In the genomic region with DNA sequence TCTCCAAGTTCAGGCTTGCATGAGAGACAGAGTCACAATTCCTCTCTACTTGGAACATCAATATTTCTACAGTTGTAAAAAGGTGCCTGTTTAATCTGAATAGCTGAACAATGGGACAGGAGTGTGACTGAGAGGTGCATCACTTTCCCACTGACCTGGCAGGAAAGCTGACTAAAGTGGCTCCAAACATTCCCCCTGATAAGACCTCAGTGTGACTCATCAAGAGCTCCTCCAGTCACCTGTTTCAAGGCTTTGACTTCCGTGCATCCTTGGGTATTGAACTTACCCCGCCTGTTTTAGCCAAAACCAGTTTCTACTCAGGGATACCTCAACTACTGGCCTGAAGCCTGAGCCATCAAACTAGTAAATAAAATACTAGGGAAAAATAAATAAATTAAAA, we compare ENCODE assay signal across 33 cellular contexts.
"Had no signal": no experiment of that assay in that cellular context is flagged by ENCODE, and none has a peak within 500 bp of the region (broad histone marks: within the 10 kb centered on the region; RNA-seq: fewer than 3 reads in every experiment).

No MANE protein-coding gene starts in this region.

- ATAC-seq: activated CD4-positive, CD25-positive, alpha-beta regulatory T cell treated with anti-CD3 and anti-CD28 coated beads, Interleukin-2, amount 50 U/mL, for 24 hours; activated CD8-positive, alpha-beta T cell treated with anti-CD3 and anti-CD28 coated beads for 36 hours; activated naive CD8-positive, alpha-beta T cell treated with anti-CD3 and anti-CD28 coated beads, Interleukin-2, amount 50 U/mL, for 24 hours; activated T-cell treated with anti-CD3 and anti-CD28 coated beads, Interleukin-2, amount 50 U/mL, for 4 hours; activated T-helper 17 cell treated with anti-CD3 and anti-CD28 coated beads, Interleukin-2, amount 50 U/mL, for 72 hours; body of pancreas; effector memory CD8-positive, alpha-beta T cell; gastroesophageal sphincter; T-helper 17 cell had no signal

- H3K36me3 ChIP-seq: adrenal gland, esophagus squamous epithelium, gastroesophageal sphincter, WERI-Rb-1 had no signal

- H3K4me3 ChIP-seq: adrenal gland, body of pancreas, esophagus squamous epithelium, gastroesophageal sphincter had no signal

- H3K4me3 Mint-ChIP-seq: activated B cell treated with CpG ODN at 0.5 μM for 24 hours; activated CD8-positive, alpha-beta T cell treated with anti-CD3 and anti-CD28 coated beads for 36 hours; activated naive CD4-positive, alpha-beta T cell treated with anti-CD3 and anti-CD28 coated beads for 36 hours; activated naive CD4-positive, alpha-beta T cell treated with anti-CD3 and anti-CD28 coated beads, Interleukin-2, amount 50 U/mL, for 24 hours; activated naive CD8-positive, alpha-beta T cell treated with anti-CD3 and anti-CD28 coated beads for 36 hours; activated naive CD8-positive, alpha-beta T cell treated with anti-CD3 and anti-CD28 coated beads, Interleukin-2, amount 50 U/mL, for 24 hours; activated T-cell treated with anti-CD3 and anti-CD28 coated beads, Interleukin-2, amount 50 U/mL, for 4 hours; activated T-helper 17 cell treated with anti-CD3 and anti-CD28 coated beads, Interleukin-2, amount 50 U/mL, for 72 hours; effector memory CD8-positive, alpha-beta T cell; T-helper 17 cell; T-helper 2 cell treated with Interferon-gamma antibody and Interleukin-4, amounts not matched to agents 5 μg/mL and 100 μg/mL, for 36 hours had no signal

- H3K27ac Mint-ChIP-seq: activated B cell treated with CpG ODN at 0.5 μM for 24 hours; activated CD8-positive, alpha-beta T cell treated with anti-CD3 and anti-CD28 coated beads for 36 hours; activated naive CD4-positive, alpha-beta T cell treated with anti-CD3 and anti-CD28 coated beads for 36 hours; activated naive CD4-positive, alpha-beta T cell treated with anti-CD3 and anti-CD28 coated beads, Interleukin-2, amount 50 U/mL, for 24 hours; activated naive CD8-positive, alpha-beta T cell treated with anti-CD3 and anti-CD28 coated beads for 36 hours; activated naive CD8-positive, alpha-beta T cell treated with anti-CD3 and anti-CD28 coated beads, Interleukin-2, amount 50 U/mL, for 24 hours; activated T-helper 17 cell treated with anti-CD3 and anti-CD28 coated beads, Interleukin-2, amount 50 U/mL, for 72 hours; effector memory CD8-positive, alpha-beta T cell; T-helper 17 cell; T-helper 2 cell treated with Interferon-gamma antibody and Interleukin-4, amounts not matched to agents 5 μg/mL and 100 μg/mL, for 36 hours had no signal

- H3K4me1 Mint-ChIP-seq: activated B cell treated with CpG ODN at 0.5 μM for 24 hours; activated naive CD4-positive, alpha-beta T cell treated with anti-CD3 and anti-CD28 coated beads, Interleukin-2, amount 50 U/mL, for 24 hours; activated naive CD8-positive, alpha-beta T cell treated with anti-CD3 and anti-CD28 coated beads for 36 hours; activated naive CD8-positive, alpha-beta T cell treated with anti-CD3 and anti-CD28 coated beads, Interleukin-2, amount 50 U/mL, for 24 hours; activated T-helper 17 cell treated with anti-CD3 and anti-CD28 coated beads, Interleukin-2, amount 50 U/mL, for 72 hours; T-helper 17 cell had no signal

- H3K36me3 Mint-ChIP-seq: activated naive CD4-positive, alpha-beta T cell treated with anti-CD3 and anti-CD28 coated beads, Interleukin-2, amount 50 U/mL, for 24 hours; activated naive CD8-positive, alpha-beta T cell treated with anti-CD3 and anti-CD28 coated beads for 36 hours had no signal

- H3K4me1 ChIP-seq: adrenal gland, body of pancreas, esophagus squamous epithelium, gastroesophageal sphincter had no signal

- H3K27me3 ChIP-seq: adrenal gland, body of pancreas, esophagus squamous epithelium, gastroesophageal sphincter had no signal

- DNase-seq: activated B cell treated with CpG ODN at 0.5 μM for 24 hours; activated CD4-positive, alpha-beta T cell treated with anti-CD3 and anti-CD28 coated beads for 48 hours; activated CD4-positive, alpha-beta T cell treated with anti-CD3 and anti-CD28 coated beads, Interleukin-2, amount 50 U/mL, for 1 hour; activated CD4-positive, alpha-beta T cell treated with anti-CD3 and anti-CD28 coated beads, Interleukin-2, amount 50 U/mL, for 48 hours; activated CD8-positive, alpha-beta memory T cell treated with anti-CD3 and anti-CD28 coated beads for 24 hours; activated CD8-positive, alpha-beta T cell treated with anti-CD3 and anti-CD28 coated beads for 36 hours; activated effector memory CD4-positive, alpha-beta T cell treated with Interleukin-2 at 50 U/mL for 16 hours; activated gamma-delta T cell treated with Interleukin-2 at 50 U/mL for 16 hours; activated naive CD4-positive, alpha-beta T cell treated with anti-CD3 and anti-CD28 coated beads for 36 hours; activated naive CD8-positive, alpha-beta T cell treated with anti-CD3 and anti-CD28 coated beads for 36 hours; activated naive CD8-positive, alpha-beta T cell treated with anti-CD3 and anti-CD28 coated beads, Interleukin-2, amount 50 U/mL, for 24 hours; activated T-cell treated with anti-CD3 and anti-CD28 coated beads, Interleukin-2, amount 50 U/mL, for 4 hours; adrenal gland; amygdala; aorta; body of pancreas; caudate nucleus; cortex of kidney; dermis blood vessel endothelial cell; effector CD4-positive, alpha-beta T cell; effector memory CD8-positive, alpha-beta T cell; esophagus squamous epithelium; foreskin melanocyte; T-helper 1 cell; T-helper 17 cell; T1000; WERI-Rb-1 had no signal

- H3K27ac ChIP-seq: adrenal gland, body of pancreas, esophagus squamous epithelium, gastroesophageal sphincter, WERI-Rb-1 had no signal

- H3K9me3 ChIP-seq: adrenal gland, body of pancreas, esophagus squamous epithelium had no signal

- H3K27me3 Mint-ChIP-seq: activated B cell treated with CpG ODN at 0.5 μM for 24 hours; activated CD8-positive, alpha-beta T cell treated with anti-CD3 and anti-CD28 coated beads for 36 hours; activated naive CD4-positive, alpha-beta T cell treated with anti-CD3 and anti-CD28 coated beads, Interleukin-2, amount 50 U/mL, for 24 hours; activated naive CD8-positive, alpha-beta T cell treated with anti-CD3 and anti-CD28 coated beads for 36 hours; activated naive CD8-positive, alpha-beta T cell treated with anti-CD3 and anti-CD28 coated beads, Interleukin-2, amount 50 U/mL, for 24 hours; activated T-helper 17 cell treated with anti-CD3 and anti-CD28 coated beads, Interleukin-2, amount 50 U/mL, for 72 hours; effector memory CD8-positive, alpha-beta T cell; T-helper 17 cell had no signal

- FAIRE-seq: colon had no signal
